ENCODE assay signal across 10 cellular contexts in the genomic region with DNA sequence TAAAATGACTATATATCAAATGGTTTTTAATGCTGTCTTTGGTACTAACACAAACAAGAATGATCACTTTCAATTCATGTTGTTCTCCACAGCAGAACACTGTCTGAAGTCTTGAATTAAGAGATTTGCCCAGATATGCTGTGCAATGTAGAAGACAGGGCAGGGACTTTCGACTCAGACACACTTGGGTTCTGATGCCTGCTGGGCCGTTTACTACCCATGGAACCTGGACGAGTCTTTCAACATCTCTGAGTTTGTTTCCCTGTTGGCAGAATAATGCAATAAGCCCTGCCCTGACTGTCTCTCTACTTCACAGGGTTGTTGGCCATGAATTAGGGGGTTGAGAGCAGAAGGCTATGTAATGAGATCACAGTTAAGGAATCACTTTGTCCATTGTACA.
DNase-seq lines count a peak whose midpoint lies in the region; ATAC-seq and TF ChIP-seq lines count a peak whose summit lies in the region.
"Had no signal": no experiment of that assay in that cellular context is flagged by ENCODE, and none has a peak within 500 bp of the region (broad histone marks: within the 10 kb centered on the region; RNA-seq: fewer than 3 reads in every experiment).

No MANE protein-coding gene starts in this region.

- no peaks in the 10 kb centered on the region for H3K9me2 ChIP-seq in MM.1S (replicated peaks; ENCODE audit: insufficient read depth, low read length)

- DNase-seq in SJSA1 (ENCODE audit: low read depth in 1 of 2, low spot score in 2 of 2) (no peak), islet precursor cell (peak; percentile 71), NCI-H1436 treated with DMSO at 0.1 percent for 48 hours (lab: John Stamatoyannopoulos, UW) (no peak), NCI-H345 (lab: John Stamatoyannopoulos, UW) (no peak), foreskin melanocyte (no peak), MM.1S (no peak)
- DNase-seq: left ventricle myocardium inferior, NCI-H1417 had no signal

- no peak overlapping the region for H2AFZ ChIP-seq in MM.1S (ENCODE audit: low read length)

- no peak overlapping the region for H3K4me2 ChIP-seq in MM.1S (ENCODE audit: low read depth, low read length)

- no peaks in the 10 kb centered on the region for H4K20me1 ChIP-seq in MM.1S (ENCODE audit: insufficient read depth, low read length)

- H3K27ac ChIP-seq in SJSA1 = peak overlapping the region; percentile 1; the same call in 1 of the 2 replicates
- no peak overlapping the region for H3K27ac ChIP-seq in MM.1S (ENCODE audit: low read length)
- H3K27ac ChIP-seq: left ventricle myocardium inferior had no signal

- H3K4me1 ChIP-seq in SJSA1 (replicated peaks) (peaks cover 11% of the 10 kb centered on the region), MM.1S (ENCODE audit: low read length) (no peaks in the 10 kb centered on the region)
- H3K4me1 ChIP-seq: left ventricle myocardium inferior had no signal

- TF ChIP-seq CTCF in MM.1S (IDR thresholded peaks at IDR 0.05; ENCODE audit: low read length) = no peak

- H3K4me3 ChIP-seq in SJSA1 (no peak overlapping the region), MM.1S (ENCODE audit: low read length) (no peak overlapping the region)
- H3K4me3 ChIP-seq: left ventricle myocardium inferior had no signal

- ATAC-seq in GM18502 (IDR thresholded peaks at IDR 0.05; ENCODE audit: poor library complexity, unreplicated experiment) (peak; percentile 36), HG02588 (IDR thresholded peaks at IDR 0.05; ENCODE audit: unreplicated experiment) (peak; percentile 36)

- H3F3A ChIP-seq in MM.1S (ENCODE audit: insufficient read depth, low read length) = no peaks in the 10 kb centered on the region

- no peaks in the 10 kb centered on the region for H3K79me2 ChIP-seq in MM.1S (ENCODE audit: low read length)

- H3K36me3 ChIP-seq in SJSA1 = no peaks in the 10 kb centered on the region
- no peaks in the 10 kb centered on the region for H3K36me3 ChIP-seq in MM.1S (replicated peaks; ENCODE audit: insufficient read depth, low read length)
- H3K36me3 ChIP-seq: left ventricle myocardium inferior had no signal

- H3K9me3 ChIP-seq in SJSA1 (replicated peaks) = no peaks in the 10 kb centered on the region
- no peaks in the 10 kb centered on the region for H3K9me3 ChIP-seq in MM.1S (replicated peaks; ENCODE audit: insufficient read depth, low read length)
- H3K9me3 ChIP-seq: left ventricle myocardium inferior had no signal

- no peak overlapping the region for H3K9ac ChIP-seq in MM.1S (ENCODE audit: low read length)

- no peaks in the 10 kb centered on the region for H3K27me3 ChIP-seq in SJSA1 (replicated peaks)
- H3K27me3 ChIP-seq in MM.1S (replicated peaks; ENCODE audit: insufficient read depth, low read length) = no peaks in the 10 kb centered on the region
